Comparison of ENCODE assay signal across 10 cellular contexts in the genomic region with DNA sequence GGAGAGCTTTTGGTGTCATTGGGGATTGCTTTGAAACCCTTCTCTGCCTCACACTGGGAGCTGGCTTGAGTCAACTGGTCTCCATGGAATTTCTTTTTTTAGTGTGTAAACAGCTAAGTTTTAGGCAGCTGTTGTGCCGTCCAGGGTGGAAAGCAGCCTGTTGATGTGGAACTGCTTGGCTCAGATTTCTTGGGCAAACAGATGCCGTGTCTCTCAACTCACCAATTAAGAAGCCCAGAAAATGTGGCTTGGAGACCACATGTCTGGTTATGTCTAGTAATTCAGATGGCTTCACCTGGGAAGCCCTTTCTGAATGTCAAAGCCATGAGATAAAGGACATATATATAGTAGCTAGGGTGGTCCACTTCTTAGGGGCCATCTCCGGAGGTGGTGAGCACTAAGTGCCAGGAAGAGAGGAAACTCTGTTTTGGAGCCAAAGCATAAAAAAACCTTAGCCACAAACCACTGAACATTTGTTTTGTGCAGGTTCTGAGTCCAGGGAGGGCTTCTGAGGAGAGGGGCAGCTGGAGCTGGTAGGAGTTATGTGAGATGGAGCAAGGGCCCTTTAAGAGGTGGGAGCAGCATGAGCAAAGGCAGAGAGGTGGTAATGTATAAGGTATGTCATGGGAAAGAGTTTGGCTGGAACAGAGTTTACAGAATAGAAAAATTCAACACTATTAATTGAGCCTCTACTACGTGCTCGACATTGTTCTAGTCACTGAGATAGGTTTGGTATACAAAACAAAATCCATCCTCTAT. TPM values are rescaled to one million over a fixed set of nuclear protein-coding genes. Genes with fewer than 3 reads are reported as not detected.
DNase-seq lines count a peak whose midpoint lies in the region; ATAC-seq and TF ChIP-seq lines count a peak whose summit lies in the region.
"Had no signal": no experiment of that assay in that cellular context is flagged by ENCODE, and none has a peak within 500 bp of the region (broad histone marks: within the 10 kb centered on the region; RNA-seq: fewer than 3 reads in every experiment).

No MANE protein-coding gene starts in this region.

- CTCF ChIA-PET in activated naive CD4-positive, alpha-beta T cell treated with anti-CD3 and anti-CD28 coated beads, Interleukin-2, amount 10 ng/mL, durations not matched to agents 7 days and 5 days (lab: Charles Lee) = interaction anchor here (0.5 to 4.4 kb wide), 15 partner anchors 10 to 363 kb away, joined by 3 to 33 read pairs (median 4); no protein-coding TSS in a partner anchor

- intact Hi-C loops in aorta (cut with DNase I) = loop anchor here (10.0 kb wide), 1 partner anchor 229 kb away; no protein-coding TSS in a partner anchor

- no peaks in the 10 kb centered on the region for H3K27me3 ChIP-seq in aorta (ENCODE audit: control insufficient read depth in 1 of 2, insufficient read depth in 2 of 2, low read length in 1 of 2)

- H3K27ac ChIP-seq in VCaP = peak overlapping the region; percentile 27; the same call in 1 of the 2 replicates
- H3K27ac ChIP-seq in aorta (ENCODE audit: low read depth in 1 of 2, low read length in 2 of 2) = peak overlapping the region in 1 of 2 donors; percentile 76

- H3K27ac Mint-ChIP-seq in activated naive CD4-positive, alpha-beta T cell treated with anti-CD3 and anti-CD28 coated beads, Interleukin-2, amount 50 U/mL, for 72 hours = peak overlapping the region; percentile 10 to 16
- no peak overlapping the region for H3K27ac Mint-ChIP-seq in activated naive CD4-positive, alpha-beta T cell treated with anti-CD3 and anti-CD28 coated beads, Interleukin-2, amount 10 ng/mL, durations not matched to agents 7 days and 5 days
- H3K27ac Mint-ChIP-seq: CD8-positive, alpha-beta T cell had no signal

- no peaks in the 10 kb centered on the region for H3K9me3 Mint-ChIP-seq in activated naive CD4-positive, alpha-beta T cell treated with anti-CD3 and anti-CD28 coated beads, Interleukin-2, amount 50 U/mL, for 72 hours
- H3K9me3 Mint-ChIP-seq in activated naive CD4-positive, alpha-beta T cell treated with anti-CD3 and anti-CD28 coated beads, Interleukin-2, amount 10 ng/mL, durations not matched to agents 7 days and 5 days = no peaks in the 10 kb centered on the region
- H3K9me3 Mint-ChIP-seq: CD8-positive, alpha-beta T cell had no signal

- no peaks in the 10 kb centered on the region for H3K36me3 Mint-ChIP-seq in activated naive CD4-positive, alpha-beta T cell treated with anti-CD3 and anti-CD28 coated beads, Interleukin-2, amount 50 U/mL, for 72 hours
- no peaks in the 10 kb centered on the region for H3K36me3 Mint-ChIP-seq in activated naive CD4-positive, alpha-beta T cell treated with anti-CD3 and anti-CD28 coated beads, Interleukin-2, amount 10 ng/mL, durations not matched to agents 7 days and 5 days
- H3K36me3 Mint-ChIP-seq: CD8-positive, alpha-beta T cell had no signal

- no peak overlapping the region for H3K4me3 Mint-ChIP-seq in activated naive CD4-positive, alpha-beta T cell treated with anti-CD3 and anti-CD28 coated beads, Interleukin-2, amount 10 ng/mL, durations not matched to agents 7 days and 5 days
- H3K4me3 Mint-ChIP-seq: CD8-positive, alpha-beta T cell had no signal

- peaks cover 3% of the 10 kb centered on the region for H3K27me3 Mint-ChIP-seq in activated naive CD4-positive, alpha-beta T cell treated with anti-CD3 and anti-CD28 coated beads, Interleukin-2, amount 10 ng/mL, durations not matched to agents 7 days and 5 days

- H3K4me1 ChIP-seq in aorta (ENCODE audit: control insufficient read depth in 1 of 2, insufficient read depth in 2 of 2, low read length in 2 of 2) = peaks cover 3 to 4% of the 10 kb centered on the region in 2 donors

- ATAC-seq in activated naive CD4-positive, alpha-beta T cell treated with anti-CD3 and anti-CD28 coated beads, Interleukin-2, amount 50 U/mL, for 72 hours = no peak
- ATAC-seq in aorta (ENCODE audit: low FRiP score) (peak; percentile 44), HG03039 (IDR thresholded peaks at IDR 0.05; ENCODE audit: unreplicated experiment) (no peak)
- ATAC-seq: CD8-positive, alpha-beta T cell had no signal

- no peak overlapping the region for H3K4me3 ChIP-seq in aorta (ENCODE audit: low read length in 2 of 2)

- TF ChIP-seq CTCF in VCaP (conservative IDR thresholded peaks at IDR 0.05) = no peak

- H3K36me3 ChIP-seq in aorta (ENCODE audit: control insufficient read depth in 1 of 2, insufficient read depth in 2 of 2, low read length in 1 of 2) = no peaks in the 10 kb centered on the region

- 34 to 35% methylated on average over 5 of the region's 5 CpGs for WGBS in aorta, 2 donors

- no peaks in the 10 kb centered on the region for H3K9me3 ChIP-seq in aorta (ENCODE audit: control insufficient read depth, low read length)

- H3K4me1 Mint-ChIP-seq in activated naive CD4-positive, alpha-beta T cell treated with anti-CD3 and anti-CD28 coated beads, Interleukin-2, amount 10 ng/mL, durations not matched to agents 7 days and 5 days = peaks cover 38% of the 10 kb centered on the region

- DNase-seq in activated naive CD4-positive, alpha-beta T cell treated with anti-CD3 and anti-CD28 coated beads, Interleukin-2, amount 50 U/mL, for 72 hours (ENCODE audit: low spot score in 2 of 2) = peak in 1 of 2 donors; percentile 37
- no peak for DNase-seq in activated naive CD4-positive, alpha-beta T cell treated with anti-CD3 and anti-CD28 coated beads, Interleukin-2, amount 10 ng/mL, durations not matched to agents 7 days and 5 days
- DNase-seq in left kidney (ENCODE audit: low read depth, low spot score) = peak; percentile 93
- peak in 1 of 2 donors; percentile 58 for DNase-seq in aorta
- no peak for DNase-seq in SK-N-DZ (ENCODE audit: low spot score)
- no peak for DNase-seq in NAMALWA (ENCODE audit: low spot score)
- DNase-seq: activated gamma-delta T cell treated with Interleukin-2 at 50 U/mL for 16 hours; CD8-positive, alpha-beta T cell had no signal

RNA-seq across cellular contexts. Expression of gene SRSF3, which starts 31.2 kb away (rescaled TPM):
- 100 to 1,000 TPM; 197 to 431 TPM for total RNA-seq in activated naive CD4-positive, alpha-beta T cell treated with anti-CD3 and anti-CD28 coated beads, Interleukin-2, amount 50 U/mL, for 72 hours
- total RNA-seq in aorta = 100 to 1,000 TPM; 190 to 197 TPM
- 100 to 1,000 TPM; 160 to 193 TPM for polyA plus RNA-seq in aorta
- 189 and 228 TPM in 2 replicates for polyA plus RNA-seq in SK-N-DZ (2014; cell fraction: cytosol; rRNA removed)
- 227 and 252 TPM in 2 replicates for polyA plus RNA-seq in SK-N-DZ (2014; cell fraction: nucleus; rRNA removed)

RNA-seq across cellular contexts. Expression of gene CDKN1A, which starts 53.2 kb away (rescaled TPM):
- 100 to 1,000 TPM in 1 of 2 donors, 10 to 100 TPM in 1; 43.3 to 146 TPM for total RNA-seq in activated naive CD4-positive, alpha-beta T cell treated with anti-CD3 and anti-CD28 coated beads, Interleukin-2, amount 50 U/mL, for 72 hours
- total RNA-seq in aorta = 100 to 1,000 TPM; 132 to 296 TPM
- 100 to 1,000 TPM; 133 to 149 TPM for polyA plus RNA-seq in aorta
- polyA plus RNA-seq in SK-N-DZ (2014; cell fraction: cytosol; rRNA removed) = 3.6 and 5.1 TPM in 2 replicates
- 2.3 and 2.7 TPM in 2 replicates for polyA plus RNA-seq in SK-N-DZ (2014; cell fraction: nucleus; rRNA removed)
